ENCODE assay signal across 8 cellular contexts in genomic region chr10:91924212-91925021, GRCh38. TPM values are rescaled to one million over a fixed set of nuclear protein-coding genes. Genes with fewer than 3 reads are reported as not detected.
A peak's percentile ranks its signal among the peaks of the same experiment; 100 is the strongest.
DNase-seq lines count a peak whose midpoint lies in the region; ATAC-seq and TF ChIP-seq lines count a peak whose summit lies in the region.

No MANE protein-coding gene starts in this region.

- H3K36me3 Mint-ChIP-seq in activated naive CD8-positive, alpha-beta T cell treated with anti-CD3 and anti-CD28 coated beads, Interleukin-2, amount 10 ng/mL, durations not matched to agents 7 days and 5 days = peaks cover 6% of the 10 kb centered on the region
- peaks cover 0 to 8% (median 0%) of the 10 kb centered on the region in 3 donors for H3K36me3 Mint-ChIP-seq in immature natural killer cell

- H3K36me3 ChIP-seq in BJ (ENCODE audit: control insufficient read depth, insufficient read depth, low read length) = no peaks in the 10 kb centered on the region
- H3K36me3 ChIP-seq in HUES6 (ENCODE audit: control insufficient read depth, insufficient read depth, low read length) = peaks cover 6% of the 10 kb centered on the region; the same call in 1 of the 2 replicates

- peak overlapping the region; percentile 84 for H3K27ac ChIP-seq in HUES6 (ENCODE audit: low read depth, low read length)

- H3K27me3 ChIP-seq in BJ (ENCODE audit: control insufficient read depth, insufficient read depth, low read length) (no peaks in the 10 kb centered on the region), HUES6 (ENCODE audit: control insufficient read depth, insufficient read depth, low read length) (no peaks in the 10 kb centered on the region)

- H3K4me1 Mint-ChIP-seq in activated naive CD8-positive, alpha-beta T cell treated with anti-CD3 and anti-CD28 coated beads, Interleukin-2, amount 10 ng/mL, durations not matched to agents 7 days and 5 days = peaks cover 37% of the 10 kb centered on the region
- H3K4me1 Mint-ChIP-seq in immature natural killer cell = peaks cover 43 to 63% of the 10 kb centered on the region in 2 donors

- peak overlapping the region; percentile 95 for H3K4me3 ChIP-seq in BJ (ENCODE audit: low read depth, low read length)
- peak overlapping the region; percentile 92 for H3K4me3 ChIP-seq in HUES6 (ENCODE audit: low read depth, low read length)

- POLR2A ChIA-PET in BJ (lab: Charles Lee) = interaction anchor here (0.6 to 1.0 kb wide), 2 partner anchors 14 to 34 kb away, joined by 4 to 5 read pairs; no protein-coding TSS in a partner anchor
- POLR2A ChIA-PET in activated naive CD8-positive, alpha-beta T cell treated with anti-CD3 and anti-CD28 coated beads, Interleukin-2, amount 10 ng/mL, durations not matched to agents 7 days and 5 days (lab: Charles Lee) = interaction anchor here (0.5 to 2.5 kb wide), 11 partner anchors 8 to 918 kb away, joined by 3 to 22 read pairs (median 7); partner anchors contain the start of genes CPEB3, FGFBP3, MARCHF5 and TNKS2

- H3K27ac Mint-ChIP-seq in activated naive CD8-positive, alpha-beta T cell treated with anti-CD3 and anti-CD28 coated beads, Interleukin-2, amount 10 ng/mL, durations not matched to agents 7 days and 5 days = peak overlapping the region; percentile 100
- H3K27ac Mint-ChIP-seq in immature natural killer cell = peak overlapping the region; percentile 97 to 100 (median 99)

- peaks cover 2% of the 10 kb centered on the region for H3K27me3 Mint-ChIP-seq in activated naive CD8-positive, alpha-beta T cell treated with anti-CD3 and anti-CD28 coated beads, Interleukin-2, amount 10 ng/mL, durations not matched to agents 7 days and 5 days
- peaks cover 4 to 10% (median 7%) of the 10 kb centered on the region in 3 donors for H3K27me3 Mint-ChIP-seq in immature natural killer cell (ENCODE audit: low read depth in 3 of 3)

- H3K4me1 ChIP-seq in HUES6 (ENCODE audit: control insufficient read depth, insufficient read depth, low read length) = peaks cover 6% of the 10 kb centered on the region; the same call in 1 of the 2 replicates

- peak overlapping the region; percentile 99 for H3K4me3 Mint-ChIP-seq in activated naive CD8-positive, alpha-beta T cell treated with anti-CD3 and anti-CD28 coated beads, Interleukin-2, amount 10 ng/mL, durations not matched to agents 7 days and 5 days
- H3K4me3 Mint-ChIP-seq in immature natural killer cell = peak overlapping the region; percentile 92 to 99 (median 94)

- H3K9me3 Mint-ChIP-seq in activated naive CD8-positive, alpha-beta T cell treated with anti-CD3 and anti-CD28 coated beads, Interleukin-2, amount 10 ng/mL, durations not matched to agents 7 days and 5 days = peaks cover 1% of the 10 kb centered on the region
- H3K9me3 Mint-ChIP-seq in immature natural killer cell = no peaks in the 10 kb centered on the region

- H3K9ac ChIP-seq in HUES6 (ENCODE audit: low read length) = peak overlapping the region; percentile 92

- no peak for TF ChIP-seq CTCF in BJ (IDR thresholded peaks at IDR 0.05; ENCODE audit: insufficient read depth, low read depth, low read length)

- no peaks in the 10 kb centered on the region for H3K9me3 ChIP-seq in HUES6 (ENCODE audit: control insufficient read depth, insufficient read depth, low read depth, low read length)

- DNase-seq in BJ (ENCODE audit: low read depth) (no peak), immature natural killer cell (no peak), middle frontal gyrus (ENCODE audit: extremely low spot score, low spot score) (no peak), epidermal melanocyte (ENCODE audit: insufficient read length, low spot score) (no peak)
- DNase-seq in activated naive CD8-positive, alpha-beta T cell treated with anti-CD3 and anti-CD28 coated beads, Interleukin-2, amount 10 ng/mL, durations not matched to agents 7 days and 5 days = no peak
- no peak for DNase-seq in stimulated activated naive CD8-positive, alpha-beta T cell treated with anti-CD3 and anti-CD28 coated beads, Interleukin-15, Interleukin-2, amounts not matched to agents 100 U/mL and 50 U/mL, for 24 hours

- CTCF ChIA-PET in BJ (lab: Yijun Ruan, JAX) = interaction anchor here (0.7 to 1.5 kb wide), 6 partner anchors 9 to 16 kb away, joined by 3 to 11 read pairs (median 4); no protein-coding TSS in a partner anchor

- ATAC-seq in GM19372 (IDR thresholded peaks at IDR 0.05; ENCODE audit: low read depth, unreplicated experiment) = peak; percentile 7
- ATAC-seq in activated naive CD8-positive, alpha-beta T cell treated with anti-CD3 and anti-CD28 coated beads, Interleukin-2, amount 10 ng/mL, durations not matched to agents 7 days and 5 days (ENCODE audit: low read depth) = no peak
- ATAC-seq in stimulated activated naive CD8-positive, alpha-beta T cell treated with anti-CD3 and anti-CD28 coated beads, Interleukin-15, Interleukin-2, amounts not matched to agents 100 U/mL and 50 U/mL, for 24 hours = peak; percentile 3

RNA-seq across cellular contexts. Expression of gene BTAF1, which starts 0.8 kb away (rescaled TPM):
- polyA plus RNA-seq in BJ (2011; rRNA removed) = 13.9 and 25.7 TPM in 2 replicates
- polyA minus RNA-seq in BJ (2011; rRNA and poly(A)+ RNA removed) = 19.1 TPM in 2 replicates
- total RNA-seq in activated naive CD8-positive, alpha-beta T cell treated with anti-CD3 and anti-CD28 coated beads, Interleukin-2, amount 10 ng/mL, durations not matched to agents 7 days and 5 days = 10 to 100 TPM; 59.9 to 62.1 TPM
- polyA plus RNA-seq in immature natural killer cell = 10 to 100 TPM in 1 of 3 donors, 1 to 10 TPM in 2; 2.9 to 12.8 (median 4.7) TPM

RNA-seq across cellular contexts. Expression of gene FGFBP3, which starts 15.1 kb away (rescaled TPM):
- polyA plus RNA-seq in BJ (2011; rRNA removed) (0.11 and 0.22 TPM in 2 replicates), immature natural killer cell (1 to 10 TPM in 2 of 3 donors, under 1 TPM in 1; 0.48 to 3.1 (median 3.1) TPM)
- polyA minus RNA-seq in BJ (2011; rRNA and poly(A)+ RNA removed) = 0.09 and 0.15 TPM in 2 replicates
- total RNA-seq in activated naive CD8-positive, alpha-beta T cell treated with anti-CD3 and anti-CD28 coated beads, Interleukin-2, amount 10 ng/mL, durations not matched to agents 7 days and 5 days = 1 to 10 TPM; 2.9 to 3.0 TPM
